ENCODE assay signal across 8 cellular contexts in the genomic region with DNA sequence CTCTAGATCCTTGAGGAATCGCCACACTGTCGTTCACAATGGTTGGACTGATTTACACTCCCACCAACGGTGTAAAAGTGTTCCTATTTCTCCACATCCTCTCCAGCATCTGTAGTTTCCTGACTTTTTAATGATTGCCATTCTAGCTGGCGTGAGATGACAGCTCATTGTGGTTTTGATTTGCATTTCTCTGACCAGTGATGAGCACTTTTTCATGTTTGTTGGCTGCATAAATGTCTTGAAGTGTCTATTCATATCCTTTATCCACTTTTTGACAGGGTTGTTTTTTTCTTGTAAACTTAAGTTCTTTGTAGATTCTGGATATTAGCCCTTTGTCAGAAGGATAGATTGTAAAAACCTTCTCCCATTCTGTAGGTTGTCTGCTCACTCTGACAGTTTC.
DNase-seq lines count a peak whose midpoint lies in the region; ATAC-seq and TF ChIP-seq lines count a peak whose summit lies in the region.
"Not testable (repeated sequence)": the region's sequence is repeated elsewhere in the genome, so short reads cannot be mapped to it uniquely, and the experiment has no call there.

No MANE protein-coding gene starts in this region.

- H3K4me3 ChIP-seq in GM12865 (ENCODE audit: low read depth, low read length): not testable (repeated sequence)

- ATAC-seq in GM18867 (IDR thresholded peaks at IDR 0.05; ENCODE audit: unreplicated experiment): peak; percentile 82
- peak; percentile 78 for ATAC-seq in GM19397 (IDR thresholded peaks at IDR 0.05; ENCODE audit: unreplicated experiment)
- peak; percentile 84 for ATAC-seq in GM21528 (IDR thresholded peaks at IDR 0.05; ENCODE audit: low FRiP score, unreplicated experiment)
- ATAC-seq in HG02642 (IDR thresholded peaks at IDR 0.05; ENCODE audit: poor library complexity, unreplicated experiment): peak; percentile 78
- peak; percentile 81 for ATAC-seq in HG02970 (IDR thresholded peaks at IDR 0.05; ENCODE audit: low FRiP score, unreplicated experiment)
- peak; percentile 85 for ATAC-seq in HG03159 (IDR thresholded peaks at IDR 0.05; ENCODE audit: unreplicated experiment)
- peak; percentile 75 for ATAC-seq in HG03520 (IDR thresholded peaks at IDR 0.05; ENCODE audit: unreplicated experiment)

- peak; percentile 61 for DNase-seq in GM12865 (ENCODE audit: low read depth)

- TF ChIP-seq CTCF in GM12865 (IDR thresholded peaks at IDR 0.05; ENCODE audit: insufficient read depth, low read depth, low read length, missing control alignments): not testable (repeated sequence)
